10 cellular contexts compared by ENCODE assay signal in the genomic region with DNA sequence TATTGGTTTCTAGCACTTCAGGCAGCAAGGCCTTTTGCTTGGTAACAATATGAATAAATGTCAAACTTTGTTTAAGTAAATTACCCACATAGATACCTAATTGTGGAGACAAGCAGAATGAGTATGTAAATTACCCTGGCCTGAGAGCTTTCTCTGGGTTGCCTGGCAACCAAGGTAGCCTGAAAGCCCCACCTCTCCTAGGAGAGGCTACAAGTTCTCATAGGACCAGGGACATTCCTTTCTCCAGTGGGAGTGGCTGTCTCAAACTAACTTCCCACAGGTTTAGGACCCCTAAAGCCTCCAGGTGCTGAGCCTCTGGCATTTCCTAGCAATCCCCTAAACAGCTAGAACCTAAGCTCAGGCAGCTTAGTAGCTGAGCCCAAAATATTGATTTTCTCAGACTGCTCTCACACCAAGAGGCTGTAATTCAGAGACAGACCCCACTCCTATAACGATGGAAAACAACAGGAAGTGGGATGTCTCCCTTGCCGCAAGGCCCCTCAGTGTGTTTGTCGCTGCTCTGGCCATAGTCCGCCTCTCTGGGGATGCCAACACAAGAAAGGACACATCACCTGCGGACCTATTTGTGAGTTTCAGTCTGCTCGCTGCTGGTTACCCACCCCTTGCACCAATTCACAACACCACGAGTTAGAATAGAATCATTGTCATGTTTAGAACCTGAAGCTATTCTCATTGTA.
DNase-seq lines count a peak whose midpoint lies in the region; ATAC-seq and TF ChIP-seq lines count a peak whose summit lies in the region.
"Had no signal": no experiment of that assay in that cellular context is flagged by ENCODE, and none has a peak within 500 bp of the region (broad histone marks: within the 10 kb centered on the region; RNA-seq: fewer than 3 reads in every experiment).

No MANE protein-coding gene starts in this region.

- H3K27me3 ChIP-seq in esophagus muscularis mucosa (no peaks in the 10 kb centered on the region), testis (no peaks in the 10 kb centered on the region)
- H3K27me3 ChIP-seq: BLaER1 had no signal

- DNase-seq in activated naive CD8-positive, alpha-beta T cell treated with anti-CD3 and anti-CD28 coated beads, Interleukin-2, amount 50 U/mL, for 24 hours: no peak
- no peak for DNase-seq in activated naive CD8-positive, alpha-beta T cell treated with anti-CD3 and anti-CD28 coated beads for 36 hours
- DNase-seq in esophagus muscularis mucosa (ENCODE audit: extremely low spot score) (no peak), testis (peak; percentile 33), UCSD-AML1 (lab: John Stamatoyannopoulos, UW; ENCODE audit: unreplicated experiment) (no peak)
- no peak for DNase-seq in activated CD4-positive, alpha-beta T cell treated with anti-CD3 and anti-CD28 coated beads for 48 hours
- no peak for DNase-seq in stimulated activated CD4-positive, alpha-beta T cell treated with anti-CD3 and anti-CD28 coated beads, Interleukin-15, amount 100 ng/mL, for 24 hours
- DNase-seq: NCI-H2029 had no signal

- no peak for ATAC-seq in activated naive CD8-positive, alpha-beta T cell treated with anti-CD3 and anti-CD28 coated beads, Interleukin-2, amount 50 U/mL, for 24 hours
- ATAC-seq in HG03342 (IDR thresholded peaks at IDR 0.05; ENCODE audit: unreplicated experiment): peak; percentile 68

- H3K27ac ChIP-seq in esophagus muscularis mucosa (replicated peaks in 1 of 4) (peak overlapping the region in 3 of 4 donors; percentile 13 to 19 (median 14)), testis (peak overlapping the region in 1 of 2 donors; percentile 78)
- H3K27ac ChIP-seq: BLaER1 had no signal

- TF ChIP-seq CTCF in esophagus muscularis mucosa (IDR thresholded peaks at IDR 0.05): no peak
- TF ChIP-seq CTCF in testis (IDR thresholded peaks at IDR 0.05): no peak

- H3K27ac Mint-ChIP-seq in activated naive CD8-positive, alpha-beta T cell treated with anti-CD3 and anti-CD28 coated beads, Interleukin-2, amount 50 U/mL, for 24 hours: peak overlapping the region; percentile 33
- no peak overlapping the region for H3K27ac Mint-ChIP-seq in activated naive CD8-positive, alpha-beta T cell treated with anti-CD3 and anti-CD28 coated beads for 36 hours

- no peak for TF ChIP-seq EP300 in esophagus muscularis mucosa (IDR thresholded peaks at IDR 0.05)

- H3K36me3 ChIP-seq in esophagus muscularis mucosa: no peaks in the 10 kb centered on the region
- H3K36me3 ChIP-seq in testis (ENCODE audit: low read depth, missing control alignments): no peaks in the 10 kb centered on the region
- H3K36me3 ChIP-seq: BLaER1 had no signal

- no peaks in the 10 kb centered on the region for H3K9me3 Mint-ChIP-seq in activated naive CD8-positive, alpha-beta T cell treated with anti-CD3 and anti-CD28 coated beads, Interleukin-2, amount 50 U/mL, for 24 hours
- H3K9me3 Mint-ChIP-seq in activated naive CD8-positive, alpha-beta T cell treated with anti-CD3 and anti-CD28 coated beads for 36 hours: no peaks in the 10 kb centered on the region

- no peaks in the 10 kb centered on the region for H3K36me3 Mint-ChIP-seq in activated naive CD8-positive, alpha-beta T cell treated with anti-CD3 and anti-CD28 coated beads, Interleukin-2, amount 50 U/mL, for 24 hours (ENCODE audit: low read depth)
- H3K36me3 Mint-ChIP-seq in activated naive CD8-positive, alpha-beta T cell treated with anti-CD3 and anti-CD28 coated beads for 36 hours: no peaks in the 10 kb centered on the region

- WGBS in esophagus muscularis mucosa: 85% methylated on average over 2 of the region's 7 CpGs
- WGBS in testis, 2 donors: 64 to 77% methylated on average over 7 of the region's 7 CpGs

- H3K4me1 ChIP-seq in esophagus muscularis mucosa (no peaks in the 10 kb centered on the region), testis (peaks cover 14% of the 10 kb centered on the region)
- H3K4me1 ChIP-seq: BLaER1 had no signal

- no peak for TF ChIP-seq POLR2A in esophagus muscularis mucosa (IDR thresholded peaks at IDR 0.05; ENCODE audit: low read depth)
- no peak for TF ChIP-seq POLR2A in testis (IDR thresholded peaks at IDR 0.05)

- intact Hi-C loops in esophagus muscularis mucosa (cut with DNase I): no loop called here
- intact Hi-C loops in testis (cut with DNase I; ENCODE audit: low total_unique reads): loop anchor here (10.0 kb wide), 1 partner anchor 321 kb away; no protein-coding TSS in a partner anchor

- H3K9me3 ChIP-seq in esophagus muscularis mucosa (no peaks in the 10 kb centered on the region), testis (no peaks in the 10 kb centered on the region)
- H3K9me3 ChIP-seq: BLaER1 had no signal

- no peak overlapping the region for H3K4me3 Mint-ChIP-seq in activated naive CD8-positive, alpha-beta T cell treated with anti-CD3 and anti-CD28 coated beads, Interleukin-2, amount 50 U/mL, for 24 hours
- no peak overlapping the region for H3K4me3 Mint-ChIP-seq in activated naive CD8-positive, alpha-beta T cell treated with anti-CD3 and anti-CD28 coated beads for 36 hours

- H3K4me3 ChIP-seq in esophagus muscularis mucosa (no peak overlapping the region), testis (no peak overlapping the region)
- H3K4me3 ChIP-seq: BLaER1 had no signal

- peaks cover 9% of the 10 kb centered on the region for H3K4me1 Mint-ChIP-seq in activated naive CD8-positive, alpha-beta T cell treated with anti-CD3 and anti-CD28 coated beads, Interleukin-2, amount 50 U/mL, for 24 hours
- H3K4me1 Mint-ChIP-seq in activated naive CD8-positive, alpha-beta T cell treated with anti-CD3 and anti-CD28 coated beads for 36 hours: peaks cover 3% of the 10 kb centered on the region

- peaks cover 3% of the 10 kb centered on the region for H3K27me3 Mint-ChIP-seq in activated naive CD8-positive, alpha-beta T cell treated with anti-CD3 and anti-CD28 coated beads, Interleukin-2, amount 50 U/mL, for 24 hours
- H3K27me3 Mint-ChIP-seq in activated naive CD8-positive, alpha-beta T cell treated with anti-CD3 and anti-CD28 coated beads for 36 hours: no peaks in the 10 kb centered on the region
